ENCODE assay signal across 1 cellular context in genomic region chr4:68907788-68908700, GRCh38.
TF ChIP-seq lines count a peak whose summit lies in the region.

No MANE protein-coding gene starts in this region.

TF ChIP-seq in GM12891, 5 proteins besides CTCF, POLR2A, EP300 and RAD21 (continued from another document):
- TF ChIP-seq SPI1 (IDR thresholded peaks at IDR 0.05; ENCODE audit: low read depth, low read length) (no peak), POLR2AphosphoS5 (IDR thresholded peaks at IDR 0.05; ENCODE audit: low read depth, low read length) (no peak), TAF1 (IDR thresholded peaks at IDR 0.05; ENCODE audit: low read depth, low read length) (no peak), PAX5 (IDR thresholded peaks at IDR 0.05; ENCODE audit: insufficient read depth, low read length, severe bottlenecking) (no peak)
